ENCODE assay signal across 16 cellular contexts in the genomic region with DNA sequence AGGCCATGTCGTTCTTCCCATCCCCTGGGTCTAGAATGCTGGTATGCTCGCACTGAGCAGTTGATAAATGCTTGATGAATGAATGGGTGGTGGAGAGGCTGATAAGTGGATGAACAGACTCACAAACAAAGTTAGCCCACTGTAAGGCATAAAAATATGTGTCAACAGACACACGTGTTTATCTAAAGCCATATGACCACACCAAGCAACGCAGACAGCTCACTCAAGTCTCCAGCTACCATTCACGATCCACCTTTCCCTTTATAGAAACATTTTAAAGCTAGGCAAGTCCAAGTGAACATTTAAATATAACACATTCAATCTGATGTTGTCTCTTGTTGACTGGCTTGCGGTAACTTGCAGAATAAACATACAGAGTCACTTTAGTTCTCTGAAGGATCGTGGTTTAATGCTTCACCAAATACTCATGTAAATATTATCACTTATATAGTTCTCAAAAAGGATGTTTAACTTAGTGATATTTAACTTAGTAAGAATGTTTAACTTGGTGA.
DNase-seq lines count a peak whose midpoint lies in the region; ATAC-seq and TF ChIP-seq lines count a peak whose summit lies in the region.
"Had no signal": no experiment of that assay in that cellular context is flagged by ENCODE, and none has a peak within 500 bp of the region (broad histone marks: within the 10 kb centered on the region; RNA-seq: fewer than 3 reads in every experiment).

No MANE protein-coding gene starts in this region.

- H3K4me3 Mint-ChIP-seq in progenitor cell of endocrine pancreas (ENCODE audit: low read depth) = no peak overlapping the region
- H3K4me3 Mint-ChIP-seq: activated CD8-positive, alpha-beta T cell treated with anti-CD3 and anti-CD28 coated beads, Interleukin-2, amount 10 ng/mL, durations not matched to agents 7 days and 5 days; brain; H9; natural killer cell treated with Interleukin-12 subunit alpha and Interleukin-12 subunit beta and Interleukin-15 and Interleukin-18, amount 100 ng/mL, for 72 hours; stimulated activated naive B cell treated with anti-CD40 and anti-IgM and Interleukin-4, amounts not matched to agents 10 μg/mL and 1 μg/mL and 100 μg/mL, for 72 hours had no signal

- H3K9me3 ChIP-seq in RWPE2 (ENCODE audit: severe bottlenecking) = no peaks in the 10 kb centered on the region
- H3K9me3 ChIP-seq: vagina had no signal

- H3K4me1 Mint-ChIP-seq in progenitor cell of endocrine pancreas (ENCODE audit: low read depth) = peaks cover 51% of the 10 kb centered on the region
- H3K4me1 Mint-ChIP-seq: stimulated activated naive B cell treated with anti-CD40 and anti-IgM and Interleukin-4, amounts not matched to agents 10 μg/mL and 1 μg/mL and 100 μg/mL, for 72 hours had no signal

- peaks cover 13% of the 10 kb centered on the region for H3K27me3 Mint-ChIP-seq in progenitor cell of endocrine pancreas
- H3K27me3 Mint-ChIP-seq: brain; natural killer cell treated with Interleukin-12 subunit alpha and Interleukin-12 subunit beta and Interleukin-15 and Interleukin-18, amount 100 ng/mL, for 72 hours; stimulated activated naive B cell treated with anti-CD40 and anti-IgM and Interleukin-4, amounts not matched to agents 10 μg/mL and 1 μg/mL and 100 μg/mL, for 72 hours had no signal

- no peaks in the 10 kb centered on the region for H3K9me3 Mint-ChIP-seq in progenitor cell of endocrine pancreas (ENCODE audit: low read depth)
- H3K9me3 Mint-ChIP-seq: brain; H9; natural killer cell treated with Interleukin-12 subunit alpha and Interleukin-12 subunit beta and Interleukin-15 and Interleukin-18, amount 100 ng/mL, for 72 hours; stimulated activated naive B cell treated with anti-CD40 and anti-IgM and Interleukin-4, amounts not matched to agents 10 μg/mL and 1 μg/mL and 100 μg/mL, for 72 hours had no signal

- H3K36me3 Mint-ChIP-seq in progenitor cell of endocrine pancreas (ENCODE audit: insufficient read depth) = peaks cover 16% of the 10 kb centered on the region

- H3K27ac ChIP-seq in RWPE2 (ENCODE audit: poor library complexity, severe bottlenecking) (peak overlapping the region; percentile 68), foreskin keratinocyte (peak overlapping the region; percentile 92)
- H3K27ac ChIP-seq: vagina had no signal

- TF ChIP-seq CTCF in RWPE2 (IDR thresholded peaks at IDR 0.05; ENCODE audit: poor library complexity, severe bottlenecking) (no peak), foreskin keratinocyte (conservative IDR thresholded peaks at IDR 0.05) (no peak), progenitor cell of endocrine pancreas (IDR thresholded peaks at IDR 0.05; ENCODE audit: unreplicated experiment) (no peak)

- H3K4me1 ChIP-seq in RWPE2 (ENCODE audit: insufficient read depth, poor library complexity, severe bottlenecking) (peaks cover 15% of the 10 kb centered on the region), foreskin keratinocyte (peaks cover 37% of the 10 kb centered on the region)
- H3K4me1 ChIP-seq: vagina had no signal

- ATAC-seq in RWPE2 (ENCODE audit: low read depth) = peak; percentile 19; the same call in 2 of the 3 replicates
- ATAC-seq in foreskin keratinocyte = peak; percentile 9
- no peak for ATAC-seq in GM19035 (IDR thresholded peaks at IDR 0.05; ENCODE audit: unreplicated experiment)
- ATAC-seq: activated CD8-positive, alpha-beta T cell treated with anti-CD3 and anti-CD28 coated beads, Interleukin-2, amount 10 ng/mL, durations not matched to agents 7 days and 5 days; natural killer cell treated with Interleukin-12 subunit alpha and Interleukin-12 subunit beta and Interleukin-15 and Interleukin-18, amount 100 ng/mL, for 72 hours; sciatic nerve; stimulated activated naive B cell treated with anti-CD40 and anti-IgM and Interleukin-4, amounts not matched to agents 10 μg/mL and 1 μg/mL and 100 μg/mL, for 72 hours had no signal

- DNase-seq in EL = peak; percentile 24
- DNase-seq in RWPE2 (ENCODE audit: low spot score) = no peak
- DNase-seq in foreskin keratinocyte = peak; percentile 58 to 68
- DNase-seq in progenitor cell of endocrine pancreas (ENCODE audit: low spot score, unreplicated experiment) = no peak
- no peak for DNase-seq in activated gamma-delta T cell (lab: John Stamatoyannopoulos, UW)
- DNase-seq in NCI-H128 (lab: John Stamatoyannopoulos, UW; ENCODE audit: unreplicated experiment) = no peak
- DNase-seq: activated CD8-positive, alpha-beta T cell treated with anti-CD3 and anti-CD28 coated beads, Interleukin-2, amount 10 ng/mL, durations not matched to agents 7 days and 5 days; activated effector memory CD4-positive, alpha-beta T cell treated with Interleukin-2 at 50 U/mL for 16 hours; H9; NCI-H187; stimulated activated naive B cell treated with anti-CD40 and anti-IgM and Interleukin-4, amounts not matched to agents 10 μg/mL and 1 μg/mL and 100 μg/mL, for 72 hours had no signal

- no peaks in the 10 kb centered on the region for H3K27me3 ChIP-seq in RWPE2 (ENCODE audit: insufficient read depth, poor library complexity, severe bottlenecking)
- H3K27me3 ChIP-seq in foreskin keratinocyte = no peaks in the 10 kb centered on the region
- H3K27me3 ChIP-seq: vagina had no signal

- no peak overlapping the region for H3K4me3 ChIP-seq in RWPE2 (ENCODE audit: severe bottlenecking)
- H3K4me3 ChIP-seq: vagina had no signal

- H3K36me3 ChIP-seq in RWPE2 (ENCODE audit: low read depth) = peaks cover 18% of the 10 kb centered on the region

- H3K27ac Mint-ChIP-seq in progenitor cell of endocrine pancreas = peak overlapping the region; percentile 62
- H3K27ac Mint-ChIP-seq: activated CD8-positive, alpha-beta T cell treated with anti-CD3 and anti-CD28 coated beads, Interleukin-2, amount 10 ng/mL, durations not matched to agents 7 days and 5 days; H9; natural killer cell treated with Interleukin-12 subunit alpha and Interleukin-12 subunit beta and Interleukin-15 and Interleukin-18, amount 100 ng/mL, for 72 hours; stimulated activated naive B cell treated with anti-CD40 and anti-IgM and Interleukin-4, amounts not matched to agents 10 μg/mL and 1 μg/mL and 100 μg/mL, for 72 hours had no signal

Comparison
In these comparisons a context has a peak if more than half of its experiments do, and no peak if none do; other contexts are left out.
1. DNase-seq: peak in EL (single experiment) and foreskin keratinocyte (2 of 2); none in RWPE2 (single experiment), progenitor cell of endocrine pancreas (single experiment), activated gamma-delta T cell (single experiment) and NCI-H128 (single experiment).